1 cellular context compared by ENCODE assay signal in genomic region chr2:162107361-162107901, GRCh38.
TF ChIP-seq lines count a peak whose summit lies in the region.

No MANE protein-coding gene starts in this region.

TF ChIP-seq in HepG2, 621 proteins besides CTCF, POLR2A, EP300 and RAD21 (continued from another document and continues in another):
- TF ChIP-seq, protein P1, sequence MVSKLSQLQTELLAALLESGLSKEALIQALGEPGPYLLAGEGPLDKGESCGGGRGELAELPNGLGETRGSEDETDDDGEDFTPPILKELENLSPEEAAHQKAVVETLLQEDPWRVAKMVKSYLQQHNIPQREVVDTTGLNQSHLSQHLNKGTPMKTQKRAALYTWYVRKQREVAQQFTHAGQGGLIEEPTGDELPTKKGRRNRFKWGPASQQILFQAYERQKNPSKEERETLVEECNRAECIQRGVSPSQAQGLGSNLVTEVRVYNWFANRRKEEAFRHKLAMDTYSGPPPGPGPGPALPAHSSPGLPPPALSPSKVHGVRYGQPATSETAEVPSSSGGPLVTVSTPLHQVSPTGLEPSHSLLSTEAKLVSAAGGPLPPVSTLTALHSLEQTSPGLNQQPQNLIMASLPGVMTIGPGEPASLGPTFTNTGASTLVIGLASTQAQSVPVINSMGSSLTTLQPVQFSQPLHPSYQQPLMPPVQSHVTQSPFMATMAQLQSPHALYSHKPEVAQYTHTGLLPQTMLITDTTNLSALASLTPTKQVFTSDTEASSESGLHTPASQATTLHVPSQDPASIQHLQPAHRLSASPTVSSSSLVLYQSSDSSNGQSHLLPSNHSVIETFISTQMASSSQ (IDR thresholded peaks at IDR 0.05; ENCODE audit: low read depth): no peak
- TF ChIP-seq, protein P1 (CRISPR knock-in tag; IDR thresholded peaks at IDR 0.05; ENCODE audit: borderline replicate concordance): peak; percentile 33; the same call in 1 of the 2 replicates
- TF ChIP-seq ZNF773 (CRISPR knock-in tag; IDR thresholded peaks at IDR 0.05; ENCODE audit: borderline replicate concordance) (no peak), GTF2F1 (IDR thresholded peaks at IDR 0.05; ENCODE audit: low read length) (no peak), ZFP82 (CRISPR knock-in tag; IDR thresholded peaks at IDR 0.05; ENCODE audit: borderline replicate concordance) (no peak), BCLAF1 (IDR thresholded peaks at IDR 0.05) (no peak), ZNF281 (CRISPR knock-in tag; IDR thresholded peaks at IDR 0.05; ENCODE audit: borderline replicate concordance) (no peak), ZNF644 (CRISPR knock-in tag; IDR thresholded peaks at IDR 0.05; ENCODE audit: low read depth) (0 out of 2 replicates have a peak, but pooled peaks have one; percentile 40), ZNF256 (CRISPR knock-in tag; conservative IDR thresholded peaks at IDR 0.05) (no peak), SOX6 (IDR thresholded peaks at IDR 0.05) (no peak), SOX6 (CRISPR knock-in tag; IDR thresholded peaks at IDR 0.05) (peak; percentile 96), ZNF333 (CRISPR knock-in tag; IDR thresholded peaks at IDR 0.05; ENCODE audit: borderline replicate concordance) (no peak), ATF3 (CRISPR knock-in tag; IDR thresholded peaks at IDR 0.05) (no peak), POGK (CRISPR knock-in tag; conservative IDR thresholded peaks at IDR 0.05) (peak; percentile 42; the same call in 1 of the 2 replicates), THAP9 (CRISPR knock-in tag; IDR thresholded peaks at IDR 0.05; ENCODE audit: borderline replicate concordance) (no peak), HNF4G (IDR thresholded peaks at IDR 0.05; ENCODE audit: borderline replicate concordance, low read depth, low read length) (peak; percentile 70), HNF4G (CRISPR knock-in tag; IDR thresholded peaks at IDR 0.05; ENCODE audit: borderline replicate concordance, low read depth) (no peak), MEF2D (CRISPR knock-in tag; IDR thresholded peaks at IDR 0.05) (no peak), MZF1 (CRISPR knock-in tag; IDR thresholded peaks at IDR 0.05; ENCODE audit: borderline replicate concordance) (no peak), MED13 (CRISPR knock-in tag; IDR thresholded peaks at IDR 0.05) (no peak; the same call in 1 of the 2 replicates), ZNF780A (CRISPR knock-in tag; IDR thresholded peaks at IDR 0.05) (no peak), TBL1XR1 (IDR thresholded peaks at IDR 0.05; ENCODE audit: borderline replicate concordance, low read length, partially characterized antibody) (no peak), HNF4A (CRISPR knock-in tag; IDR thresholded peaks at IDR 0.05) (peak; percentile 87), SNAPC2 (CRISPR knock-in tag; IDR thresholded peaks at IDR 0.05) (no peak), ZNF207 (IDR thresholded peaks at IDR 0.05; ENCODE audit: borderline replicate concordance) (no peak), XBP1 (CRISPR knock-in tag; IDR thresholded peaks at IDR 0.05) (no peak), POLR2G (IDR thresholded peaks at IDR 0.05; ENCODE audit: low read depth, low read length) (no peak), WIZ (CRISPR knock-in tag; IDR thresholded peaks at IDR 0.05) (no peak), ZFYVE20 (CRISPR knock-in tag; IDR thresholded peaks at IDR 0.05; ENCODE audit: borderline replicate concordance, low read depth) (no peak), CHD2 (IDR thresholded peaks at IDR 0.05; ENCODE audit: low read depth, low read length) (no peak), ZNF672 (CRISPR knock-in tag; IDR thresholded peaks at IDR 0.05) (no peak), IRF1 (CRISPR knock-in tag; IDR thresholded peaks at IDR 0.05; ENCODE audit: low read depth) (no peak), TEAD3 (CRISPR knock-in tag; optimal IDR thresholded peaks at IDR 0.05; ENCODE audit: borderline replicate concordance) (peak; percentile 73), TARDBP (CRISPR knock-in tag; IDR thresholded peaks at IDR 0.05) (no peak)
- TF ChIP-seq, protein P2, sequence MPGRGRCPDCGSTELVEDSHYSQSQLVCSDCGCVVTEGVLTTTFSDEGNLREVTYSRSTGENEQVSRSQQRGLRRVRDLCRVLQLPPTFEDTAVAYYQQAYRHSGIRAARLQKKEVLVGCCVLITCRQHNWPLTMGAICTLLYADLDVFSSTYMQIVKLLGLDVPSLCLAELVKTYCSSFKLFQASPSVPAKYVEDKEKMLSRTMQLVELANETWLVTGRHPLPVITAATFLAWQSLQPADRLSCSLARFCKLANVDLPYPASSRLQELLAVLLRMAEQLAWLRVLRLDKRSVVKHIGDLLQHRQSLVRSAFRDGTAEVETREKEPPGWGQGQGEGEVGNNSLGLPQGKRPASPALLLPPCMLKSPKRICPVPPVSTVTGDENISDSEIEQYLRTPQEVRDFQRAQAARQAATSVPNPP (CRISPR knock-in tag; IDR thresholded peaks at IDR 0.05): no peak
- TF ChIP-seq, protein P3, sequence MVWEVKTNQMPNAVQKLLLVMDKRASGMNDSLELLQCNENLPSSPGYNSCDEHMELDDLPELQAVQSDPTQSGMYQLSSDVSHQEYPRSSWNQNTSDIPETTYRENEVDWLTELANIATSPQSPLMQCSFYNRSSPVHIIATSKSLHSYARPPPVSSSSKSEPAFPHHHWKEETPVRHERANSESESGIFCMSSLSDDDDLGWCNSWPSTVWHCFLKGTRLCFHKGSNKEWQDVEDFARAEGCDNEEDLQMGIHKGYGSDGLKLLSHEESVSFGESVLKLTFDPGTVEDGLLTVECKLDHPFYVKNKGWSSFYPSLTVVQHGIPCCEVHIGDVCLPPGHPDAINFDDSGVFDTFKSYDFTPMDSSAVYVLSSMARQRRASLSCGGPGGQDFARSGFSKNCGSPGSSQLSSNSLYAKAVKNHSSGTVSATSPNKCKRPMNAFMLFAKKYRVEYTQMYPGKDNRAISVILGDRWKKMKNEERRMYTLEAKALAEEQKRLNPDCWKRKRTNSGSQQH (CRISPR knock-in tag; IDR thresholded peaks at IDR 0.05; ENCODE audit: low read depth): no peak; the same call in 1 of the 2 replicates
- TF ChIP-seq, protein P4, sequence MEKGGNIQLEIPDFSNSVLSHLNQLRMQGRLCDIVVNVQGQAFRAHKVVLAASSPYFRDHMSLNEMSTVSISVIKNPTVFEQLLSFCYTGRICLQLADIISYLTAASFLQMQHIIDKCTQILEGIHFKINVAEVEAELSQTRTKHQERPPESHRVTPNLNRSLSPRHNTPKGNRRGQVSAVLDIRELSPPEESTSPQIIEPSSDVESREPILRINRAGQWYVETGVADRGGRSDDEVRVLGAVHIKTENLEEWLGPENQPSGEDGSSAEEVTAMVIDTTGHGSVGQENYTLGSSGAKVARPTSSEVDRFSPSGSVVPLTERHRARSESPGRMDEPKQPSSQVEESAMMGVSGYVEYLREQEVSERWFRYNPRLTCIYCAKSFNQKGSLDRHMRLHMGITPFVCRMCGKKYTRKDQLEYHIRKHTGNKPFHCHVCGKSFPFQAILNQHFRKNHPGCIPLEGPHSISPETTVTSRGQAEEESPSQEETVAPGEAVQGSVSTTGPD (CRISPR knock-in tag; IDR thresholded peaks at IDR 0.05): no peak
- TF ChIP-seq, protein P5, sequence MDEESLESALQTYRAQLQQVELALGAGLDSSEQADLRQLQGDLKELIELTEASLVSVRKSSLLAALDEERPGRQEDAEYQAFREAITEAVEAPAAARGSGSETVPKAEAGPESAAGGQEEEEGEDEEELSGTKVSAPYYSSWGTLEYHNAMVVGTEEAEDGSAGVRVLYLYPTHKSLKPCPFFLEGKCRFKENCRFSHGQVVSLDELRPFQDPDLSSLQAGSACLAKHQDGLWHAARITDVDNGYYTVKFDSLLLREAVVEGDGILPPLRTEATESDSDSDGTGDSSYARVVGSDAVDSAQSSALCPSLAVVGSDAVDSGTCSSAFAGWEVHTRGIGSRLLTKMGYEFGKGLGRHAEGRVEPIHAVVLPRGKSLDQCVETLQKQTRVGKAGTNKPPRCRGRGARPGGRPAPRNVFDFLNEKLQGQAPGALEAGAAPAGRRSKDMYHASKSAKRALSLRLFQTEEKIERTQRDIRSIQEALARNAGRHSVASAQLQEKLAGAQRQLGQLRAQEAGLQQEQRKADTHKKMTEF (CRISPR knock-in tag; IDR thresholded peaks at IDR 0.05): peak; percentile 67; the same call in 1 of the 2 replicates
